In genomic region chr3:65174713-65175112, GRCh38 we compare ENCODE assay signal across 13 cellular contexts.
"Had no signal": no experiment of that assay in that cellular context is flagged by ENCODE, and none has a peak within 500 bp of the region (broad histone marks: within the 10 kb centered on the region; RNA-seq: fewer than 3 reads in every experiment).

No MANE protein-coding gene starts in this region.

- H3K27ac ChIP-seq: dorsolateral prefrontal cortex had no signal

- H3K27me3 ChIP-seq: dorsolateral prefrontal cortex, right atrium auricular region, tibial artery had no signal

- DNase-seq: activated CD4-positive, alpha-beta memory T cell treated with anti-CD3 and anti-CD28 coated beads, Interleukin-2, amount 10 ng/mL, durations not matched to agents 7 days and 5 days; activated CD4-positive, alpha-beta T cell treated with anti-CD3 and anti-CD28 coated beads for 1 hour; activated gamma-delta T cell; activated naive CD8-positive, alpha-beta T cell treated with anti-CD3 and anti-CD28 coated beads, Interleukin-2, amount 10 ng/mL, durations not matched to agents 7 days and 5 days; activated T-cell treated with anti-CD3 and anti-CD28 coated beads, Interleukin-2, amount 50 U/mL, for 48 hours; dorsolateral prefrontal cortex; kidney; midbrain; naive thymus-derived CD4-positive, alpha-beta T cell; nucleus accumbens; small intestine; tibial artery had no signal

- H3K9me3 ChIP-seq: right atrium auricular region, tibial artery had no signal

- H3K36me3 ChIP-seq: right atrium auricular region, tibial artery had no signal

- H3K4me3 ChIP-seq: dorsolateral prefrontal cortex, right atrium auricular region, tibial artery had no signal
